ENCODE assay signal across 12 cellular contexts in the genomic region with DNA sequence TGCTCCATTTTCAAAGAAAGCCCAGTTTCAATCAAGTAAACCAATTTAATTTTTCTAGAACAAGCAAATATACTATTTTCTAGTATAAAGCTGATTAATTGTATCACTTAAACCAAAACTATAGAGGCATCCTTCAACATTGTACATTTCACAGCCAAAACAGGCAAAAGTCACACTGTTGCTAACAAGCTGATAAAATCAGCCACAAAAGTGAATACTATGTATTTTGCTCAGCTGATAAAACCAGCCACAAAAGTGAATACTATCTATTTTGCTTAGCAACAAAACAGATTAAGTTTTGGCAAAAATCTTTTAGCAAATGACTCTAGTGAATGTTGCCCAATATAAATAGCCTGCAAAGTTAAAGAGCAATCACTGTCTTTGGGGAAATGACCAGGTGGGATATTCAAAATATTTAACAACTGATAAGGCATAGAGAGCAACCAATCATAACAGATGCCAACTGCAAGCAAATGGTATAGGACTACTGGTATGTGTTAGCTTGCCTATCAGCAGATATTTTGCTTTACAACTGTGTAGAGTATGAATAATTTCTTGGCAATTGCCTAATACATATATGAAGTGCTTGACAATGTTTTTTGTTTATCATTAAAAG. TPM values are rescaled to one million over a fixed set of nuclear protein-coding genes. Genes with fewer than 3 reads are reported as not detected.
DNase-seq lines count a peak whose midpoint lies in the region; ATAC-seq lines count a peak whose summit lies in the region.
"Had no signal": no experiment of that assay in that cellular context is flagged by ENCODE, and none has a peak within 500 bp of the region (broad histone marks: within the 10 kb centered on the region; RNA-seq: fewer than 3 reads in every experiment).

No MANE protein-coding gene starts in this region.

- ATAC-seq in GM19035 (IDR thresholded peaks at IDR 0.05; ENCODE audit: unreplicated experiment) = peak; percentile 50
- peak; percentile 46 for ATAC-seq in GM21717 (IDR thresholded peaks at IDR 0.05; ENCODE audit: unreplicated experiment)
- peak; percentile 37 for ATAC-seq in HG03196 (IDR thresholded peaks at IDR 0.05; ENCODE audit: unreplicated experiment)
- ATAC-seq: esophagus mucosa had no signal

- intact Hi-C loops in posterior cingulate gyrus (cut with DNase I) = no loop called here

- peak; percentile 27 to 57 (median 54) for DNase-seq in immature natural killer cell
- no peak for DNase-seq in posterior cingulate gyrus
- DNase-seq in H4 (ENCODE audit: low spot score) = no peak
- no peak for DNase-seq in SHP77 (lab: John Stamatoyannopoulos, UW)
- DNase-seq: activated CD4-positive, alpha-beta T cell treated with anti-CD3 and anti-CD28 coated beads, Interleukin-2, amount 50 U/mL, for 4 hours; NCI-H524 treated with DMSO at 0.1 percent for 48 hours; nucleus accumbens; stimulated activated CD4-positive, alpha-beta T cell treated with anti-CD3 and anti-CD28 coated beads, Interleukin-2, amount 100 ng/mL, for 24 hours had no signal

- H3K27ac Mint-ChIP-seq in immature natural killer cell = peak overlapping the region; percentile 80 to 97 (median 91)

- H3K36me3 Mint-ChIP-seq in immature natural killer cell = peaks cover 0 to under 1% (median 0%) of the 10 kb centered on the region in 3 donors

- peak overlapping the region; percentile 62 to 82 (median 70) for H3K4me3 Mint-ChIP-seq in immature natural killer cell

- peaks cover 0 to 2% (median 0%) of the 10 kb centered on the region in 3 donors for H3K27me3 Mint-ChIP-seq in immature natural killer cell (ENCODE audit: low read depth in 3 of 3)

- peaks cover 33 to 40% of the 10 kb centered on the region in 2 donors for H3K4me1 Mint-ChIP-seq in immature natural killer cell

- peaks cover 0 to 2% (median under 1%) of the 10 kb centered on the region in 6 donors for H3K9me3 Mint-ChIP-seq in immature natural killer cell

RNA-seq across cellular contexts. Expression of gene SP4, which starts 44.6 kb away (rescaled TPM):
- 10 to 100 TPM in 1 of 3 donors, 1 to 10 TPM in 2; 6.2 to 15.3 (median 9.0) TPM for polyA plus RNA-seq in immature natural killer cell
- total RNA-seq in H4 (2014; rRNA removed; shearing (Covaris generic)) = 12.6 and 16.6 TPM in 2 replicates

Comparison
In these comparisons a context has a peak if more than half of its experiments do, and no peak if none do; other contexts are left out.
1. DNase-seq: peak in immature natural killer cell (3 of 3); none in posterior cingulate gyrus (0 of 10), H4 (single experiment) and SHP77 (0 of 2).
2. Peak in every context shown above with its lines, with median percentiles within 50 percentile points of each other: ATAC-seq.